Comparison of ENCODE assay signal across 22 cellular contexts in genomic region chr15:38828031-38828532, GRCh38.
DNase-seq lines count a peak whose midpoint lies in the region; ATAC-seq and TF ChIP-seq lines count a peak whose summit lies in the region.
"Had no signal": no experiment of that assay in that cellular context is flagged by ENCODE, and none has a peak within 500 bp of the region (broad histone marks: within the 10 kb centered on the region; RNA-seq: fewer than 3 reads in every experiment).

No MANE protein-coding gene starts in this region.

- 29% methylated on average over 4 of the region's 4 CpGs for WGBS in right cardiac atrium

- ATAC-seq in right cardiac atrium (peak; percentile 39 to 57), left ventricle myocardium superior (no peak), left lobe of liver (peak; percentile 36), thoracic aorta (ENCODE audit: insufficient number of reproducible peaks, low FRiP score, low read depth) (peak; percentile 28), HG02885 (IDR thresholded peaks at IDR 0.05; ENCODE audit: poor library complexity, unreplicated experiment) (no peak)
- ATAC-seq: activated naive CD4-positive, alpha-beta T cell treated with anti-CD3 and anti-CD28 coated beads, Interleukin-2, amount 50 U/mL, for 72 hours; activated T-helper 17 cell treated with anti-CD3 and anti-CD28 coated beads, Interleukin-2, amount 50 U/mL, for 72 hours; K562; stimulated activated naive CD8-positive, alpha-beta T cell treated with anti-CD3 and anti-CD28 coated beads, Interleukin-15, amount 100 ng/mL, for 72 hours had no signal

- H3K27me3 ChIP-seq in right cardiac atrium (ENCODE audit: control insufficient read depth, insufficient read depth) = no peaks in the 10 kb centered on the region
- H3K27me3 ChIP-seq in thoracic aorta (replicated peaks; ENCODE audit: insufficient read depth) = no peaks in the 10 kb centered on the region
- H3K27me3 ChIP-seq: upper lobe of left lung had no signal

- no peaks in the 10 kb centered on the region for H3K4me1 ChIP-seq in right cardiac atrium (ENCODE audit: control insufficient read depth, insufficient read depth, low read length)
- H3K4me1 ChIP-seq in thoracic aorta (ENCODE audit: control insufficient read depth in 1 of 2, low read depth in 2 of 2) = no peaks in the 10 kb centered on the region
- H3K4me1 ChIP-seq: upper lobe of left lung had no signal

- intact Hi-C loops in right cardiac atrium (cut with DNase I) (loop anchor here in 1 of 4 donors (10.0 kb wide), 1 partner anchor 757 kb away; the partner anchor contains the start of gene THBS1), left ventricle myocardium superior (cut with micrococcal nuclease) (no loop called here)

- DNase-seq in right cardiac atrium (no peak), left ventricle myocardium superior (no peak), cardiac fibroblast (ENCODE audit: low read depth in 2 of 2) (peak; percentile 78 to 94), left lobe of liver (ENCODE audit: low spot score) (no peak), thoracic aorta (ENCODE audit: low spot score) (no peak), OCI-M2 (lab: John Stamatoyannopoulos, UW; ENCODE audit: unreplicated experiment) (no peak)
- no peak for DNase-seq in activated CD8-positive, alpha-beta memory T cell treated with anti-CD3 and anti-CD28 coated beads for 24 hours
- DNase-seq: activated CD4-positive, alpha-beta T cell treated with anti-CD3 and anti-CD28 coated beads, Interleukin-2, amount 50 U/mL, for 1 hour; DND-41; hypothalamus; NCI-H1694 treated with DMSO at 0.1 percent for 48 hours; NCI-H69; stimulated activated naive CD8-positive, alpha-beta T cell treated with anti-CD3 and anti-CD28 coated beads, Interleukin-15, amount 100 ng/mL, for 72 hours; upper lobe of left lung; WERI-Rb-1 had no signal

- no peak overlapping the region for H3K4me3 ChIP-seq in right cardiac atrium (ENCODE audit: low read length)
- H3K4me3 ChIP-seq in cardiac fibroblast (replicated peaks in 1 of 2; ENCODE audit: low read depth in 2 of 2, low read length in 2 of 2) = no peak overlapping the region
- no peak overlapping the region for H3K4me3 ChIP-seq in thoracic aorta
- H3K4me3 ChIP-seq: coronary artery, K562, upper lobe of left lung had no signal

- H3K36me3 ChIP-seq in thoracic aorta = no peaks in the 10 kb centered on the region
- H3K36me3 ChIP-seq: neutrophil, upper lobe of left lung, WERI-Rb-1 had no signal

- no peaks in the 10 kb centered on the region for H3K9me3 ChIP-seq in right cardiac atrium (ENCODE audit: control insufficient read depth, low read length)
- H3K9me3 ChIP-seq in thoracic aorta = no peaks in the 10 kb centered on the region
- H3K9me3 ChIP-seq: neutrophil, upper lobe of left lung had no signal

- H3K27ac ChIP-seq in right cardiac atrium (ENCODE audit: low read length) (no peak overlapping the region), thoracic aorta (no peak overlapping the region)
- H3K27ac ChIP-seq: coronary artery, neutrophil, RWPE1, upper lobe of left lung, WERI-Rb-1 had no signal

- TF ChIP-seq CTCF in cardiac fibroblast (IDR thresholded peaks at IDR 0.05; ENCODE audit: low read depth, low read length) (no peak), thoracic aorta (IDR thresholded peaks at IDR 0.05) (no peak)

Comparison
In these comparisons a context has a peak if more than half of its experiments do, and no peak if none do; other contexts are left out.
1. ATAC-seq: peak in right cardiac atrium (2 of 2), left lobe of liver (single experiment) and thoracic aorta (single experiment); none in left ventricle myocardium superior (single experiment) and HG02885 (single experiment).
2. DNase-seq: peak in cardiac fibroblast (2 of 2); none in right cardiac atrium (0 of 3), left ventricle myocardium superior (single experiment), left lobe of liver (single experiment), thoracic aorta (single experiment), OCI-M2 (single experiment) and activated CD8-positive, alpha-beta memory T cell treated with anti-CD3 and anti-CD28 coated beads for 24 hours (single experiment).